12 cellular contexts compared by ENCODE assay signal in the genomic region with DNA sequence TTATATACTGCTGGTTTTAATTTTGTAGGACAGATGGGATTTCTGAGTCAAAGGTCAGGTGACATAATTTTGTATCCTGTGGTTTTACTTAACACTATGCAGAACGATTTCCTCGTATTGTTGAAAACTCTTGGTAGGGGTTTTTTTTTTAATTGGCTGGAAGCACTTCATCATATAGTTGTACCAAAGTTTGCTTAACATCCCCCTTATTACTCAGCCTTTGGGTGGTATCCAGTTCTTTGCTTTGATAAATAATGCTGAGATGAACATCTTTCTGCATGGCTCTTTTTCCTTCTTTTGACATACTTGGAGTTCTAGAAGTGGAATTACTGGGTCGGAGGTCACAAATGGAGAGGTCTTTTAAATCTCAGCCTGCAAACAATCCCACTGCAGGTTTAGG.
A peak's percentile ranks its signal among the peaks of the same experiment; 100 is the strongest.
DNase-seq lines count a peak whose midpoint lies in the region; ATAC-seq and TF ChIP-seq lines count a peak whose summit lies in the region.
"Had no signal": no experiment of that assay in that cellular context is flagged by ENCODE, and none has a peak within 500 bp of the region (broad histone marks: within the 10 kb centered on the region; RNA-seq: fewer than 3 reads in every experiment).

No MANE protein-coding gene starts in this region.

- POLR2A ChIA-PET in activated CD4-positive, alpha-beta memory T cell treated with anti-CD3 and anti-CD28 coated beads for 36 hours (lab: Charles Lee): no interaction called here
- POLR2A ChIA-PET in activated CD4-positive, alpha-beta memory T cell treated with anti-CD3 and anti-CD28 coated beads, Interleukin-2, amount 10 ng/mL, durations not matched to agents 7 days and 5 days (lab: Charles Lee): no interaction called here

- no peak overlapping the region for H3K9ac ChIP-seq in adipocyte (ENCODE audit: low read length)

- no peaks in the 10 kb centered on the region for H3K27me3 Mint-ChIP-seq in activated CD4-positive, alpha-beta memory T cell treated with anti-CD3 and anti-CD28 coated beads for 36 hours
- no peaks in the 10 kb centered on the region for H3K27me3 Mint-ChIP-seq in activated CD4-positive, alpha-beta memory T cell treated with anti-CD3 and anti-CD28 coated beads, Interleukin-2, amount 10 ng/mL, durations not matched to agents 7 days and 5 days
- H3K27me3 Mint-ChIP-seq: CD4-positive, alpha-beta T cell had no signal

- intact Hi-C loops in activated CD4-positive, alpha-beta memory T cell treated with anti-CD3 and anti-CD28 coated beads for 36 hours (cut with micrococcal nuclease): loop anchor here (5.0 kb wide), 1 partner anchor 104 kb away; no protein-coding TSS in a partner anchor

- peak overlapping the region; percentile 26 for H3K27ac Mint-ChIP-seq in activated CD4-positive, alpha-beta memory T cell treated with anti-CD3 and anti-CD28 coated beads for 36 hours
- no peak overlapping the region for H3K27ac Mint-ChIP-seq in activated CD4-positive, alpha-beta memory T cell treated with anti-CD3 and anti-CD28 coated beads, Interleukin-2, amount 10 ng/mL, durations not matched to agents 7 days and 5 days
- H3K27ac Mint-ChIP-seq: CD4-positive, alpha-beta T cell; H9 had no signal

- no peak overlapping the region for H3K4me3 Mint-ChIP-seq in activated CD4-positive, alpha-beta memory T cell treated with anti-CD3 and anti-CD28 coated beads for 36 hours
- H3K4me3 Mint-ChIP-seq in activated CD4-positive, alpha-beta memory T cell treated with anti-CD3 and anti-CD28 coated beads, Interleukin-2, amount 10 ng/mL, durations not matched to agents 7 days and 5 days: no peak overlapping the region
- H3K4me3 Mint-ChIP-seq: CD4-positive, alpha-beta T cell; H9 had no signal

- H3K4me1 Mint-ChIP-seq in activated CD4-positive, alpha-beta memory T cell treated with anti-CD3 and anti-CD28 coated beads for 36 hours (ENCODE audit: low read depth): peaks cover 22% of the 10 kb centered on the region
- peaks cover 3% of the 10 kb centered on the region for H3K4me1 Mint-ChIP-seq in activated CD4-positive, alpha-beta memory T cell treated with anti-CD3 and anti-CD28 coated beads, Interleukin-2, amount 10 ng/mL, durations not matched to agents 7 days and 5 days

- peaks cover 35% of the 10 kb centered on the region for H3K4me1 ChIP-seq in adipocyte (ENCODE audit: control insufficient read depth, insufficient read depth, low read length)
- H3K4me1 ChIP-seq: A549, Caco-2 had no signal

- H3K27me3 ChIP-seq in adipocyte (replicated peaks; ENCODE audit: control insufficient read depth, insufficient read depth, low read length): no peaks in the 10 kb centered on the region

- CTCF ChIA-PET in activated CD4-positive, alpha-beta memory T cell treated with anti-CD3 and anti-CD28 coated beads for 36 hours (lab: Charles Lee): no interaction called here
- CTCF ChIA-PET in activated CD4-positive, alpha-beta memory T cell treated with anti-CD3 and anti-CD28 coated beads, Interleukin-2, amount 10 ng/mL, durations not matched to agents 7 days and 5 days (lab: Charles Lee): no interaction called here

- peak overlapping the region; percentile 33 for H3K4me3 ChIP-seq in adipocyte (ENCODE audit: low read length)
- no peak overlapping the region for H3K4me3 ChIP-seq in fibroblast of villous mesenchyme (ENCODE audit: low read depth, low read length)
- H3K4me3 ChIP-seq: A549 had no signal

- no peak for DNase-seq in activated CD4-positive, alpha-beta memory T cell treated with anti-CD3 and anti-CD28 coated beads for 36 hours
- DNase-seq in activated CD4-positive, alpha-beta memory T cell treated with anti-CD3 and anti-CD28 coated beads, Interleukin-2, amount 10 ng/mL, durations not matched to agents 7 days and 5 days: no peak
- no peak for DNase-seq in adipocyte (ENCODE audit: low read depth)
- peak; percentile 14 for DNase-seq in fibroblast of villous mesenchyme (ENCODE audit: low read depth)
- no peak for DNase-seq in OCI-M2 (lab: John Stamatoyannopoulos, UW; ENCODE audit: unreplicated experiment)
- no peak for DNase-seq in SK-N-DZ (ENCODE audit: low spot score)
- DNase-seq: AML-193; Caco-2; CD4-positive, alpha-beta T cell; H9 had no signal

- ATAC-seq in HG03378 (IDR thresholded peaks at IDR 0.05; ENCODE audit: unreplicated experiment): no peak
- ATAC-seq: A549 had no signal

- H3K9me3 ChIP-seq in adipocyte (ENCODE audit: control insufficient read depth, low read length): peaks cover 30% of the 10 kb centered on the region
- H3K9me3 ChIP-seq: A549, Caco-2 had no signal

- H3K36me3 ChIP-seq in adipocyte (ENCODE audit: control insufficient read depth, insufficient read depth, low read length, severe bottlenecking): no peaks in the 10 kb centered on the region

- peaks cover 19% of the 10 kb centered on the region for H3K9me3 Mint-ChIP-seq in activated CD4-positive, alpha-beta memory T cell treated with anti-CD3 and anti-CD28 coated beads for 36 hours
- H3K9me3 Mint-ChIP-seq in activated CD4-positive, alpha-beta memory T cell treated with anti-CD3 and anti-CD28 coated beads, Interleukin-2, amount 10 ng/mL, durations not matched to agents 7 days and 5 days: peaks cover 17% of the 10 kb centered on the region

- no peak for TF ChIP-seq CTCF in fibroblast of villous mesenchyme (IDR thresholded peaks at IDR 0.05; ENCODE audit: insufficient read depth, low read depth, low read length)

- peaks cover 6% of the 10 kb centered on the region for H3K36me3 Mint-ChIP-seq in activated CD4-positive, alpha-beta memory T cell treated with anti-CD3 and anti-CD28 coated beads for 36 hours
- peaks cover 6% of the 10 kb centered on the region for H3K36me3 Mint-ChIP-seq in activated CD4-positive, alpha-beta memory T cell treated with anti-CD3 and anti-CD28 coated beads, Interleukin-2, amount 10 ng/mL, durations not matched to agents 7 days and 5 days (ENCODE audit: low read depth)
